In the genomic region with DNA sequence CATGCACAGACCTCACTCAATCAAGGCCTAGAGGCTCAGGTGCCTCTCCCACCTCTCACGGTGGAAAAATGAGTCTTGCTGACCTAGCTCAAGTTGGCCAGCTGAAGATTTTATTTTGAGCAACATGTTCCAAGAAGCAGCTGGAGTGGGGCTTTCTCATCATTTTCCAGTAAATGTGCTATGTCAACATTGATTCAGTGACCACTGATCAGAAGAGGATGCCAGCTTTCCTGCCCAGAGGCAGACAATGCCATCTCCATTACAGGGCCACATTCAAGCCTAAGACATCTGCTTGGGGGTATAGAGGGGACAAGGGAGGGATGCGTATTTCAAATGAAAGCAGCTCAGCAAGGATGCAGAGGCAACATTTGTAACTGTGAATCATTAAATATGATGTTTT, we compare ENCODE assay signal across 1 cellular context.
TF ChIP-seq lines count a peak whose summit lies in the region.

No MANE protein-coding gene starts in this region.

TF ChIP-seq in H1, 55 proteins besides CTCF, POLR2A, EP300 and RAD21:
- TF ChIP-seq CBX5 (IDR thresholded peaks at IDR 0.05; ENCODE audit: low read depth, low read length): no peak
- no peak for TF ChIP-seq MAFK (IDR thresholded peaks at IDR 0.05; ENCODE audit: low read depth, low read length)
- TF ChIP-seq KDM4A (IDR thresholded peaks at IDR 0.05; ENCODE audit: low read depth, low read length, severe bottlenecking): no peak
- TF ChIP-seq CREB1 (IDR thresholded peaks at IDR 0.05): no peak
- no peak for TF ChIP-seq YY1 (IDR thresholded peaks at IDR 0.05; ENCODE audit: low read depth, low read length)
- no peak for TF ChIP-seq GTF2F1 (IDR thresholded peaks at IDR 0.05; ENCODE audit: borderline replicate concordance, low read depth, low read length)
TF ChIP-seq in H1: peak in this region for 0.
